Comparison of ENCODE assay signal across 1 cellular context in genomic region chr19:13150187-13150918, GRCh38.
TF ChIP-seq lines count a peak whose summit lies in the region.

A gene with protein sequence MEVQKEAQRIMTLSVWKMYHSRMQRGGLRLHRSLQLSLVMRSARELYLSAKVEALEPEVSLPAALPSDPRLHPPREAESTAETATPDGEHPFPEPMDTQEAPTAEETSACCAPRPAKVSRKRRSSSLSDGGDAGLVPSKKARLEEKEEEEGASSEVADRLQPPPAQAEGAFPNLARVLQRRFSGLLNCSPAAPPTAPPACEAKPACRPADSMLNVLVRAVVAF (plus strand): TSS chr19:13150411. CDS start chr19:13153187, 2,776 bp downstream.
A gene with protein sequence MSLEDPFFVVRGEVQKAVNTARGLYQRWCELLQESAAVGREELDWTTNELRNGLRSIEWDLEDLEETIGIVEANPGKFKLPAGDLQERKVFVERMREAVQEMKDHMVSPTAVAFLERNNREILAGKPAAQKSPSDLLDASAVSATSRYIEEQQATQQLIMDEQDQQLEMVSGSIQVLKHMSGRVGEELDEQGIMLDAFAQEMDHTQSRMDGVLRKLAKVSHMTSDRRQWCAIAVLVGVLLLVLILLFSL (minus strand): TSS chr19:13150375. CDS start chr19:13150173, 202 bp downstream.

TF ChIP-seq in HepG2, 621 proteins besides CTCF, POLR2A, EP300 and RAD21 (continued from another document and continues in another):
- TF ChIP-seq, protein P1, sequence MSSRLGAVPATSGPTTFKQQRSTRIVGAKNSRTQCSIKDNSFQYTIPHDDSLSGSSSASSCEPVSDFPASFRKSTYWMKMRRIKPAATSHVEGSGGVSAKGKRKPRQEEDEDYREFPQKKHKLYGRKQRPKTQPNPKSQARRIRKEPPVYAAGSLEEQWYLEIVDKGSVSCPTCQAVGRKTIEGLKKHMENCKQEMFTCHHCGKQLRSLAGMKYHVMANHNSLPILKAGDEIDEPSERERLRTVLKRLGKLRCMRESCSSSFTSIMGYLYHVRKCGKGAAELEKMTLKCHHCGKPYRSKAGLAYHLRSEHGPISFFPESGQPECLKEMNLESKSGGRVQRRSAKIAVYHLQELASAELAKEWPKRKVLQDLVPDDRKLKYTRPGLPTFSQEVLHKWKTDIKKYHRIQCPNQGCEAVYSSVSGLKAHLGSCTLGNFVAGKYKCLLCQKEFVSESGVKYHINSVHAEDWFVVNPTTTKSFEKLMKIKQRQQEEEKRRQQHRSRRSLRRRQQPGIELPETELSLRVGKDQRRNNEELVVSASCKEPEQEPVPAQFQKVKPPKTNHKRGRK (CRISPR knock-in tag; IDR thresholded peaks at IDR 0.05): no peak; the same call in 1 of the 2 replicates
- TF ChIP-seq ZNF333 (CRISPR knock-in tag; IDR thresholded peaks at IDR 0.05; ENCODE audit: borderline replicate concordance) (peak; percentile 54; the same call in 1 of the 2 replicates), MED8 (CRISPR knock-in tag; IDR thresholded peaks at IDR 0.05; ENCODE audit: insufficient replicate concordance) (peak; percentile 35), THAP9 (CRISPR knock-in tag; IDR thresholded peaks at IDR 0.05; ENCODE audit: borderline replicate concordance) (peak; percentile 86), PREB (CRISPR knock-in tag; IDR thresholded peaks at IDR 0.05) (no peak), REXO4 (CRISPR knock-in tag; IDR thresholded peaks at IDR 0.05; ENCODE audit: borderline replicate concordance) (no peak), ATF7-NPFF (CRISPR knock-in tag; IDR thresholded peaks at IDR 0.05; ENCODE audit: low read depth) (peak; percentile 20; the same call in 1 of the 2 replicates), ZNF746 (CRISPR knock-in tag; IDR thresholded peaks at IDR 0.05) (peak; percentile 83; the same call in 1 of the 2 replicates), MEIS1 (CRISPR knock-in tag; IDR thresholded peaks at IDR 0.05; ENCODE audit: borderline replicate concordance) (no peak; the same call in 1 of the 2 replicates), ZBTB21 (CRISPR knock-in tag; IDR thresholded peaks at IDR 0.05) (no peak), NFIC (IDR thresholded peaks at IDR 0.05; ENCODE audit: low read length) (no peak), TBP (CRISPR knock-in tag; IDR thresholded peaks at IDR 0.05) (no peak), BCL6 (CRISPR knock-in tag; IDR thresholded peaks at IDR 0.05) (peak; percentile 69), ZNF20 (CRISPR knock-in tag; IDR thresholded peaks at IDR 0.05) (no peak), HMG20A (CRISPR knock-in tag; IDR thresholded peaks at IDR 0.05; ENCODE audit: borderline replicate concordance) (no peak; the same call in 1 of the 2 replicates), ZNF224 (CRISPR knock-in tag; IDR thresholded peaks at IDR 0.05) (no peak), SKI (IDR thresholded peaks at IDR 0.05; ENCODE audit: partially characterized antibody) (peak; percentile 94), SOX13 (IDR thresholded peaks at IDR 0.05) (no peak; the same call in 1 of the 2 replicates), SOX13 (CRISPR knock-in tag; conservative IDR thresholded peaks at IDR 0.05 in 1 of 2, IDR thresholded peaks at IDR 0.05 in 1 of 2) (peak in 1 of 2 experiments; percentile 65; a peak in 2 of 4 replicates), PHF20 (CRISPR knock-in tag; IDR thresholded peaks at IDR 0.05) (peak; percentile 84), MEF2D (CRISPR knock-in tag; IDR thresholded peaks at IDR 0.05) (peak; percentile 93), ZFY (CRISPR knock-in tag; IDR thresholded peaks at IDR 0.05) (peak; percentile 88), RARG (CRISPR knock-in tag; IDR thresholded peaks at IDR 0.05; ENCODE audit: low read depth) (no peak), ELF4 (CRISPR knock-in tag; IDR thresholded peaks at IDR 0.05; ENCODE audit: borderline replicate concordance) (peak; percentile 66; the same call in 1 of the 2 replicates), HMGXB4 (CRISPR knock-in tag; IDR thresholded peaks at IDR 0.05; ENCODE audit: borderline replicate concordance in 1 of 2, low read depth in 1 of 2) (peak; percentile 95 to 96), NBN (conservative IDR thresholded peaks at IDR 0.05) (no peak), KAT8 (CRISPR knock-in tag; IDR thresholded peaks at IDR 0.05) (peak; percentile 92), ISX (CRISPR knock-in tag; conservative IDR thresholded peaks at IDR 0.05) (no peak), TSC22D2 (CRISPR knock-in tag; IDR thresholded peaks at IDR 0.05; ENCODE audit: borderline replicate concordance) (0 out of 2 replicates have a peak, but pooled peaks have one; percentile 51), ZNF256 (CRISPR knock-in tag; conservative IDR thresholded peaks at IDR 0.05) (no peak; the same call in 1 of the 2 replicates), ZNF839 (CRISPR knock-in tag; IDR thresholded peaks at IDR 0.05; ENCODE audit: borderline replicate concordance) (no peak; the same call in 1 of the 2 replicates), NKX3-1 (CRISPR knock-in tag; IDR thresholded peaks at IDR 0.05) (0 out of 2 replicates have a peak, but pooled peaks have one; percentile 52), KDM5A (IDR thresholded peaks at IDR 0.05; ENCODE audit: borderline replicate concordance, low read length) (peak; percentile 62; the same call in 1 of the 2 replicates), POLR2AphosphoS5 (IDR thresholded peaks at IDR 0.05; ENCODE audit: low read depth, low read length) (peak; percentile 80), ZBTB4 (CRISPR knock-in tag; IDR thresholded peaks at IDR 0.05; ENCODE audit: borderline replicate concordance) (no peak), ELF1 (CRISPR knock-in tag; IDR thresholded peaks at IDR 0.05) (peak; percentile 96), LRRFIP1 (CRISPR knock-in tag; conservative IDR thresholded peaks at IDR 0.05) (peak; percentile 44; the same call in 1 of the 2 replicates)
- TF ChIP-seq, protein P2, sequence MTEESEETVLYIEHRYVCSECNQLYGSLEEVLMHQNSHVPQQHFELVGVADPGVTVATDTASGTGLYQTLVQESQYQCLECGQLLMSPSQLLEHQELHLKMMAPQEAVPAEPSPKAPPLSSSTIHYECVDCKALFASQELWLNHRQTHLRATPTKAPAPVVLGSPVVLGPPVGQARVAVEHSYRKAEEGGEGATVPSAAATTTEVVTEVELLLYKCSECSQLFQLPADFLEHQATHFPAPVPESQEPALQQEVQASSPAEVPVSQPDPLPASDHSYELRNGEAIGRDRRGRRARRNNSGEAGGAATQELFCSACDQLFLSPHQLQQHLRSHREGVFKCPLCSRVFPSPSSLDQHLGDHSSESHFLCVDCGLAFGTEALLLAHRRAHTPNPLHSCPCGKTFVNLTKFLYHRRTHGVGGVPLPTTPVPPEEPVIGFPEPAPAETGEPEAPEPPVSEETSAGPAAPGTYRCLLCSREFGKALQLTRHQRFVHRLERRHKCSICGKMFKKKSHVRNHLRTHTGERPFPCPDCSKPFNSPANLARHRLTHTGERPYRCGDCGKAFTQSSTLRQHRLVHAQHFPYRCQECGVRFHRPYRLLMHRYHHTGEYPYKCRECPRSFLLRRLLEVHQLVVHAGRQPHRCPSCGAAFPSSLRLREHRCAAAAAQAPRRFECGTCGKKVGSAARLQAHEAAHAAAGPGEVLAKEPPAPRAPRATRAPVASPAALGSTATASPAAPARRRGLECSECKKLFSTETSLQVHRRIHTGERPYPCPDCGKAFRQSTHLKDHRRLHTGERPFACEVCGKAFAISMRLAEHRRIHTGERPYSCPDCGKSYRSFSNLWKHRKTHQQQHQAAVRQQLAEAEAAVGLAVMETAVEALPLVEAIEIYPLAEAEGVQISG (CRISPR knock-in tag; IDR thresholded peaks at IDR 0.05): peak; percentile 99
- TF ChIP-seq, protein P3, sequence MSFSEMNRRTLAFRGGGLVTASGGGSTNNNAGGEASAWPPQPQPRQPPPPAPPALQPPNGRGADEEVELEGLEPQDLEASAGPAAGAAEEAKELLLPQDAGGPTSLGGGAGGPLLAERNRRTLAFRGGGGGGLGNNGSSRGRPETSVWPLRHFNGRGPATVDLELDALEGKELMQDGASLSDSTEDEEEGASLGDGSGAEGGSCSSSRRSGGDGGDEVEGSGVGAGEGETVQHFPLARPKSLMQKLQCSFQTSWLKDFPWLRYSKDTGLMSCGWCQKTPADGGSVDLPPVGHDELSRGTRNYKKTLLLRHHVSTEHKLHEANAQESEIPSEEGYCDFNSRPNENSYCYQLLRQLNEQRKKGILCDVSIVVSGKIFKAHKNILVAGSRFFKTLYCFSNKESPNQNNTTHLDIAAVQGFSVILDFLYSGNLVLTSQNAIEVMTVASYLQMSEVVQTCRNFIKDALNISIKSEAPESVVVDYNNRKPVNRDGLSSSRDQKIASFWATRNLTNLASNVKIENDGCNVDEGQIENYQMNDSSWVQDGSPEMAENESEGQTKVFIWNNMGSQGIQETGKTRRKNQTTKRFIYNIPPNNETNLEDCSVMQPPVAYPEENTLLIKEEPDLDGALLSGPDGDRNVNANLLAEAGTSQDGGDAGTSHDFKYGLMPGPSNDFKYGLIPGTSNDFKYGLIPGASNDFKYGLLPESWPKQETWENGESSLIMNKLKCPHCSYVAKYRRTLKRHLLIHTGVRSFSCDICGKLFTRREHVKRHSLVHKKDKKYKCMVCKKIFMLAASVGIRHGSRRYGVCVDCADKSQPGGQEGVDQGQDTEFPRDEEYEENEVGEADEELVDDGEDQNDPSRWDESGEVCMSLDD (CRISPR knock-in tag; IDR thresholded peaks at IDR 0.05; ENCODE audit: borderline replicate concordance): peak; percentile 24; the same call in 1 of the 2 replicates
